11 cellular contexts compared by ENCODE assay signal in the genomic region with DNA sequence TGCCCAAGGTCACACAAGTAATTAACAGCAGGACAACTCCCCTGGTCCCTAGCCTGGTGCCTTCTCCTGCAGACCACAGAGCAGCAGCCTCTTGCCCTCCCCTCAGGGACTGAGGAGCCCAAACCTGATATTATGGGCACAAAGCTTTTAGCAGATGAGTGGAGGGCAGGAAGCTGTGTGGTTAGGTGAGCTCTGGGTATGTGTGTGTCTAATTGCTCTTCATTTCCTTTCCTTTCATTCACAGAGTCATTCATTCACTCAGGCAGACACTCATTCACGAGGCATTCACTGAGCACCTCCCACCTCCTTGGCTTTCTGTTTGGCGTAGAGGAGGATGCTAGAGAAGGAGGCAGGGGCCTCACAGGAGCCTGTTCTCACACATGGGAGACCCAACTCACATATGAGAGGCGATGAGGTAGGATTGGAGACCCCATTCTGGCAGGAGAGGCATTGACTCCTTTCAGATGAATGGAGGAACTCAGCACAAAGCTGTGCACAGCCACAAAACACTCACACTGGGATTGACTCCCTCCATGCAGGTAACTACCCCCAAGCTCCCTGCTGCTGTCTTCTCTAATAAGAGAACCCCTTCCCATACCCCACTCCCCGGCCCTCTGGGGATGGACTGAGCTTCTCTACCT.
A peak's percentile ranks its signal among the peaks of the same experiment; 100 is the strongest.
DNase-seq lines count a peak whose midpoint lies in the region; ATAC-seq lines count a peak whose summit lies in the region.
"Had no signal": no experiment of that assay in that cellular context is flagged by ENCODE, and none has a peak within 500 bp of the region (broad histone marks: within the 10 kb centered on the region; RNA-seq: fewer than 3 reads in every experiment).

No MANE protein-coding gene starts in this region.

- in situ Hi-C loops in KBM-7 (cut with MboI; ENCODE audit: low pct_unique_long_range_greater_than_20kb, low sequenced_read_pairs) = no loop called here

- ATAC-seq in GM18909 (IDR thresholded peaks at IDR 0.05; ENCODE audit: poor library complexity, unreplicated experiment) (peak; percentile 94), HG02938 (IDR thresholded peaks at IDR 0.05; ENCODE audit: unreplicated experiment) (peak; percentile 97)

- DNase-seq in ELF-1 (ENCODE audit: low read depth, low spot score) (peak; percentile 26), KBM-7 (peak; percentile 33), DMS53 treated with DMSO at 0.1 percent for 48 hours (lab: John Stamatoyannopoulos, UW; ENCODE audit: unreplicated experiment) (no peak), NCI-H2107 (lab: John Stamatoyannopoulos, UW) (no peak), D341Med (ENCODE audit: low spot score) (no peak), SK-N-DZ (ENCODE audit: low spot score) (no peak)
- DNase-seq: activated CD4-positive, alpha-beta T cell treated with anti-CD3 and anti-CD28 coated beads, Interleukin-2, amount 10 ng/mL, durations not matched to agents 24 days and 14 days; NCI-H2227 treated with DMSO at 0.1 percent for 48 hours; PC-9 had no signal

Comparison
In these comparisons a context has a peak if more than half of its experiments do, and no peak if none do; other contexts are left out.
1. DNase-seq: peak in ELF-1 (single experiment) and KBM-7 (single experiment); none in DMS53 treated with DMSO at 0.1 percent for 48 hours (single experiment), NCI-H2107 (single experiment), D341Med (single experiment) and SK-N-DZ (single experiment).